2 cellular contexts compared by ENCODE assay signal in genomic region chr15:97849183-97849582, GRCh38.
TF ChIP-seq lines count a peak whose summit lies in the region.

No MANE protein-coding gene starts in this region.

TF ChIP-seq in SK-N-SH, 30 proteins besides CTCF, POLR2A, EP300 and RAD21 (continued from another document):
- TF ChIP-seq USF1 (IDR thresholded peaks at IDR 0.05; ENCODE audit: borderline replicate concordance, low read depth) = no peak
- no peak for TF ChIP-seq ZBTB33 (IDR thresholded peaks at IDR 0.05; ENCODE audit: borderline replicate concordance, low read depth)
- TF ChIP-seq TEAD4 (IDR thresholded peaks at IDR 0.05; ENCODE audit: borderline replicate concordance, insufficient read depth) = no peak
- no peak for TF ChIP-seq TCF12 (IDR thresholded peaks at IDR 0.05)
- TF ChIP-seq USF2 (IDR thresholded peaks at IDR 0.05; ENCODE audit: borderline replicate concordance, low read depth, low read length) = no peak
- TF ChIP-seq SMC3 (IDR thresholded peaks at IDR 0.05; ENCODE audit: low read depth, low read length) = no peak
- TF ChIP-seq PBX3 (IDR thresholded peaks at IDR 0.05) = no peak
- TF ChIP-seq NRF1 (IDR thresholded peaks at IDR 0.05; ENCODE audit: low read depth, low read length) = no peak
TF ChIP-seq in SK-N-SH: peak in this region for 0.

TF ChIP-seq in SK-N-SH treated with all-trans-retinoic acid at 6 μM for 48 hours, 23 proteins besides CTCF, POLR2A, EP300 and RAD21 (continued from another document):
- no peak for TF ChIP-seq CREB5 (CRISPR knock-in tag; IDR thresholded peaks at IDR 0.05; ENCODE audit: low read depth)
- no peak for TF ChIP-seq POU6F1 (CRISPR knock-in tag; IDR thresholded peaks at IDR 0.05; ENCODE audit: borderline replicate concordance, low read depth)
- TF ChIP-seq CSRNP3 (CRISPR knock-in tag; IDR thresholded peaks at IDR 0.05) = no peak
- TF ChIP-seq ISL1 (CRISPR knock-in tag; IDR thresholded peaks at IDR 0.05) = no peak
